In the genomic region with DNA sequence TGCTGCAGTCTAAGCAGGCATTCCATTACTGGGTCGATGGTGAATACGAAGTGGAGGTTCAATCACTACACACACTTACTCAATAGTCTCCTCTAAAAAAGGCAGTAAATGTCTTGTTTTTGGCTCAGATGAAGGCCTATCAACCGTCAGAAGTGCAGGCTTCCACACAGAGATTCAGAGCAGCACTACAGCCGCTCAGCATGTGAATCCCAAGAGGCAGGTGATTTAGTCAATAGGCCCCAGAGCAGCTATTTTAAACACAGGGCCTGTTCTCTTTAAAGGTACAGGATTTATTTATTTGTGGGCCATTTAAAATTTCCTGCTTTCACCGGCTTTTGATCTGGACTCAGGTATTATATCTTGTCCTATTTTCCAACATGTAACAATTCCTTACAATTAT, we compare ENCODE assay signal across 20 cellular contexts.
DNase-seq lines count a peak whose midpoint lies in the region; ATAC-seq lines count a peak whose summit lies in the region.
"Had no signal": no experiment of that assay in that cellular context is flagged by ENCODE, and none has a peak within 500 bp of the region (broad histone marks: within the 10 kb centered on the region; RNA-seq: fewer than 3 reads in every experiment).

No MANE protein-coding gene starts in this region.

- no peak overlapping the region for H3K27ac Mint-ChIP-seq in activated CD4-positive, alpha-beta memory T cell treated with anti-CD3 and anti-CD28 coated beads, Interleukin-2, amount 10 ng/mL, durations not matched to agents 7 days and 5 days
- H3K27ac Mint-ChIP-seq: B cell had no signal

- H3K4me1 ChIP-seq in trophoblast cell (ENCODE audit: control insufficient read depth in 1 of 2, insufficient read depth in 2 of 2, low read length in 2 of 2), result no peaks in the 10 kb centered on the region

- no peaks in the 10 kb centered on the region for H3K4me1 Mint-ChIP-seq in activated CD4-positive, alpha-beta memory T cell treated with anti-CD3 and anti-CD28 coated beads, Interleukin-2, amount 10 ng/mL, durations not matched to agents 7 days and 5 days
- H3K4me1 Mint-ChIP-seq: B cell had no signal

- no peak overlapping the region for H2AFZ ChIP-seq in trophoblast cell (ENCODE audit: insufficient read depth, low read length, poor library complexity)

- no peaks in the 10 kb centered on the region for H3K9me3 ChIP-seq in trophoblast cell (ENCODE audit: insufficient read depth, low read depth, low read length)
- H3K9me3 ChIP-seq: SK-N-SH had no signal

- no peaks in the 10 kb centered on the region for H3K27me3 ChIP-seq in trophoblast cell (ENCODE audit: insufficient read depth, low read length)

- H2BK12ac ChIP-seq in trophoblast cell (ENCODE audit: low read length), result no peak overlapping the region

- no peaks in the 10 kb centered on the region for H3K36me3 Mint-ChIP-seq in activated CD4-positive, alpha-beta memory T cell treated with anti-CD3 and anti-CD28 coated beads, Interleukin-2, amount 10 ng/mL, durations not matched to agents 7 days and 5 days (ENCODE audit: low read depth)

- no peak overlapping the region for H3K4me3 ChIP-seq in trophoblast cell (ENCODE audit: low read depth, low read length)

- POLR2A ChIA-PET in activated CD4-positive, alpha-beta memory T cell treated with anti-CD3 and anti-CD28 coated beads, Interleukin-2, amount 10 ng/mL, durations not matched to agents 7 days and 5 days (lab: Charles Lee), result no interaction called here

- H4K91ac ChIP-seq in trophoblast cell (ENCODE audit: low read depth, low read length), result no peak overlapping the region

- H3K9me3 Mint-ChIP-seq in activated CD4-positive, alpha-beta memory T cell treated with anti-CD3 and anti-CD28 coated beads, Interleukin-2, amount 10 ng/mL, durations not matched to agents 7 days and 5 days, result no peaks in the 10 kb centered on the region

- H3K79me2 ChIP-seq in trophoblast cell (ENCODE audit: control insufficient read depth, insufficient read depth, low read length, poor library complexity), result no peaks in the 10 kb centered on the region

- H3K27me3 Mint-ChIP-seq in activated CD4-positive, alpha-beta memory T cell treated with anti-CD3 and anti-CD28 coated beads, Interleukin-2, amount 10 ng/mL, durations not matched to agents 7 days and 5 days, result no peaks in the 10 kb centered on the region
- H3K27me3 Mint-ChIP-seq: B cell had no signal

- no peak overlapping the region for H3K14ac ChIP-seq in trophoblast cell (ENCODE audit: low read length)

- no CpG with 5 or more reads among the region's 5 CpGs for WGBS in trophoblast cell (ENCODE audit: extremely low coverage, insufficient coverage, insufficient read length)

- H2AK5ac ChIP-seq in trophoblast cell (ENCODE audit: low read length), result no peak overlapping the region

- no peak overlapping the region for H3K4me2 ChIP-seq in trophoblast cell (ENCODE audit: low read length)
- H3K4me2 ChIP-seq: SK-N-SH had no signal

- DNase-seq in NCI-H2081 (lab: John Stamatoyannopoulos, UW) (peak; percentile 27 to 57), NCI-H2081 treated with DMSO at 0.1 percent for 48 hours (lab: John Stamatoyannopoulos, UW) (no peak), NCI-H146 (lab: John Stamatoyannopoulos, UW) (peak; percentile 45), NCI-H69 (lab: John Stamatoyannopoulos, UW) (peak; percentile 64), trophoblast cell (no peak)
- no peak for DNase-seq in activated CD4-positive, alpha-beta memory T cell treated with anti-CD3 and anti-CD28 coated beads, Interleukin-2, amount 10 ng/mL, durations not matched to agents 7 days and 5 days
- DNase-seq in stimulated activated CD4-positive, alpha-beta T cell treated with anti-CD3 and anti-CD28 coated beads, Interleukin-15, amount 100 ng/mL, for 24 hours, result no peak
- DNase-seq: 8988T, DMS 273 treated with DMSO at 0.1 percent for 48 hours, KBM-7, NCI-H1694 treated with DMSO at 0.1 percent for 48 hours, NCI-H510A treated with DMSO at 0.1 percent for 48 hours, NCI-H82, PC-3, RPMI8226, SHP77 treated with DMSO at 0.1 percent for 48 hours, SK-N-SH had no signal

- no peaks in the 10 kb centered on the region for H3K79me1 ChIP-seq in trophoblast cell (ENCODE audit: low read length)

- H4K12ac ChIP-seq in trophoblast cell (ENCODE audit: low read depth, low read length), result no peak overlapping the region

- H2BK120ac ChIP-seq in trophoblast cell (ENCODE audit: insufficient read depth, low read length, poor library complexity), result no peak overlapping the region

- H3K27ac ChIP-seq in trophoblast cell (ENCODE audit: low read depth, low read length), result no peak overlapping the region

- peak overlapping the region; percentile 50 for H3K23ac ChIP-seq in trophoblast cell (ENCODE audit: low read length)

- ATAC-seq in HG03432 (IDR thresholded peaks at IDR 0.05; ENCODE audit: unreplicated experiment), result no peak
- ATAC-seq: HepG2, PC-3 had no signal

- no peak overlapping the region for H3K18ac ChIP-seq in trophoblast cell (ENCODE audit: low read length)

- no peak overlapping the region for H2BK5ac ChIP-seq in trophoblast cell (ENCODE audit: low read depth, low read length, poor library complexity)

- H3K36me3 ChIP-seq in trophoblast cell (ENCODE audit: control insufficient read depth in 1 of 2, insufficient read depth in 2 of 2, low read length in 2 of 2), result no peaks in the 10 kb centered on the region

- no peak overlapping the region for H3K9ac ChIP-seq in trophoblast cell (ENCODE audit: low read length)
- H3K9ac ChIP-seq: SK-N-SH had no signal

- no peak overlapping the region for H3K4me3 Mint-ChIP-seq in activated CD4-positive, alpha-beta memory T cell treated with anti-CD3 and anti-CD28 coated beads, Interleukin-2, amount 10 ng/mL, durations not matched to agents 7 days and 5 days
- H3K4me3 Mint-ChIP-seq: B cell had no signal

- CTCF ChIA-PET in activated CD4-positive, alpha-beta memory T cell treated with anti-CD3 and anti-CD28 coated beads, Interleukin-2, amount 10 ng/mL, durations not matched to agents 7 days and 5 days (lab: Charles Lee), result no interaction called here

- no peak overlapping the region for H4K8ac ChIP-seq in trophoblast cell (ENCODE audit: low read depth, low read length)

- H3K4ac ChIP-seq in trophoblast cell (ENCODE audit: low read depth, low read length), result no peak overlapping the region

Comparison
In these comparisons a context has a peak if more than half of its experiments do, and no peak if none do; other contexts are left out.
1. DNase-seq: peak in NCI-H2081 (2 of 2), NCI-H146 (single experiment) and NCI-H69 (single experiment); none in NCI-H2081 treated with DMSO at 0.1 percent for 48 hours (single experiment), trophoblast cell (0 of 2), activated CD4-positive, alpha-beta memory T cell treated with anti-CD3 and anti-CD28 coated beads, Interleukin-2, amount 10 ng/mL, durations not matched to agents 7 days and 5 days (single experiment) and stimulated activated CD4-positive, alpha-beta T cell treated with anti-CD3 and anti-CD28 coated beads, Interleukin-15, amount 100 ng/mL, for 24 hours (single experiment).